ENCODE assay signal across 21 cellular contexts in genomic region chr11:12127206-12127898, GRCh38. TPM values are rescaled to one million over a fixed set of nuclear protein-coding genes. Genes with fewer than 3 reads are reported as not detected.
DNase-seq lines count a peak whose midpoint lies in the region; ATAC-seq, FAIRE-seq and TF ChIP-seq lines count a peak whose summit lies in the region.
"Had no signal": no experiment of that assay in that cellular context is flagged by ENCODE, and none has a peak within 500 bp of the region (broad histone marks: within the 10 kb centered on the region; RNA-seq: fewer than 3 reads in every experiment).

No MANE protein-coding gene starts in this region.

- H3K4me1 ChIP-seq in cardiac muscle cell (ENCODE audit: low read depth), result peaks cover 23% of the 10 kb centered on the region

- H3K4me3 ChIP-seq in cardiac muscle cell, result no peak overlapping the region
- H3K4me3 ChIP-seq: adrenal gland, GM12878, heart left ventricle, right lobe of liver, tibial nerve had no signal

- no peak for FAIRE-seq in RCC 7860 (lab: Jason Lieb, UNC)
- FAIRE-seq: GM12878, H54, HepG2, kidney had no signal

- H3K27ac ChIP-seq in cardiac muscle cell (peak overlapping the region; percentile 36), angular gyrus (ENCODE audit: low read depth, low read length) (peak overlapping the region; percentile 0)
- H3K27ac ChIP-seq: adrenal gland, heart left ventricle, right lobe of liver had no signal

- no peaks in the 10 kb centered on the region for H3K9me3 ChIP-seq in cardiac muscle cell (ENCODE audit: low read depth)
- H3K9me3 ChIP-seq: adrenal gland, heart left ventricle, right lobe of liver, tibial nerve had no signal

- no peak for ATAC-seq in left ventricle myocardium superior
- no peak for ATAC-seq in GM18511 (IDR thresholded peaks at IDR 0.05; ENCODE audit: unreplicated experiment)
- ATAC-seq: heart left ventricle, HepG2, right lobe of liver had no signal

- DNase-seq in cardiac muscle cell (ENCODE audit: low read depth in 1 of 2, low spot score in 1 of 2) (no peak), left ventricle myocardium superior (no peak), islet precursor cell (peak; percentile 95), RCC 7860 (ENCODE audit: low spot score) (no peak), SHP77 (lab: John Stamatoyannopoulos, UW) (no peak), RKO (ENCODE audit: low spot score) (no peak)
- DNase-seq: activated T-cell treated with anti-CD3 and anti-CD28 coated beads, Interleukin-2, amount 50 U/mL, for 24 hours; adrenal gland; heart left ventricle; kidney; nucleus accumbens; right lobe of liver; SHP77 treated with DMSO at 0.1 percent for 48 hours; stimulated activated CD4-positive, alpha-beta T cell treated with anti-CD3 and anti-CD28 coated beads, Interleukin-4, amount 100 ng/mL, for 1 hour; T-helper 9 cell had no signal

- intact Hi-C loops in left ventricle myocardium superior (cut with micrococcal nuclease), result no loop called here

- H3K36me3 ChIP-seq in cardiac muscle cell, result no peaks in the 10 kb centered on the region
- H3K36me3 ChIP-seq: adrenal gland, heart left ventricle, right lobe of liver, tibial nerve had no signal

- no peak for TF ChIP-seq CTCF in cardiac muscle cell (IDR thresholded peaks at IDR 0.05; ENCODE audit: low read depth, low read length)

- no peaks in the 10 kb centered on the region for H3K27me3 ChIP-seq in cardiac muscle cell
- H3K27me3 ChIP-seq: adrenal gland, heart left ventricle, right lobe of liver, tibial nerve had no signal

RNA-seq across cellular contexts. Expression of gene MICAL2, which starts 17.0 kb away (rescaled TPM):
- total RNA-seq in cardiac muscle cell (123 and 178 TPM in 2 replicates), left ventricle myocardium superior (57.1 TPM)
- polyA plus RNA-seq in cardiac muscle cell, result 153 and 191 TPM in 2 replicates
